Comparison of ENCODE assay signal across 8 cellular contexts in the genomic region with DNA sequence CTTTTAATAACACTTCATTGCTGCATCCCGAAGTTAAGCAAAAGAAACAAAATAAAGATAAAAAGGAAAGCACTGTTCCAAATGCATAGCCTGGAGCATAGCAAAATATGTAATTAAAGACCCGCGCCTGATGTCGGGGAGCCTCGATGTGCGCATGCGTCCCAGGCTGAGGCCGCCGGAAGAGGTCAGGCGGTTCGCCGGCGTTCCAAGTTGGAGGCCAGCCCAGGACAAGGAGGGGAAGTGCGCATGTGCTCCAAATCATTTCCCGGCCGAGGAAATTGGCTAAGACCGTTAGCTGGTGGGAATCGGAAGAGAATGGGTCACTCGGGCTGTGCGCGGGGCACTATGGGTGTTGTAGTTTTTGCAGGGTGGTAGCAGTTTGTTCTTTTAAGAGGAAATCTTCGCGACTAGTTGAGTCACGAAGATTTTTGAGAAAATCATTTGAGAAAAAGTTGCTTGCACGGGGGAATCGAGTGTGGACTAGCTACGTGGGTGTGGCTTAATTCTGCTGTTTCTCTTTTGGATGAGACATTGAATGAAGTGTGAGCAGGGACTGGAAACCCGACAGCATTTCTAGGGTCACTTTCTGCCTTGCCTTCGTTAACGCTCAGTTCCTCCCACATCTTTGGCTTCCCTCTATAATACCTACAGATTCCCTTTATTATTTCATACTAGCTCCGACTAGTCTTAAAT. TPM values are rescaled to one million over a fixed set of nuclear protein-coding genes. Genes with fewer than 3 reads are reported as not detected.
DNase-seq lines count a peak whose midpoint lies in the region; ATAC-seq and TF ChIP-seq lines count a peak whose summit lies in the region.

No MANE protein-coding gene starts in this region.

- peak overlapping the region; percentile 31 for H3K4me3 ChIP-seq in colonic mucosa

- peaks cover 16% of the 10 kb centered on the region for H3K4me1 Mint-ChIP-seq in activated CD4-positive, alpha-beta T cell treated with anti-CD3 and anti-CD28 coated beads, Interleukin-2, amount 10 ng/mL, durations not matched to agents 7 days and 5 days

- CTCF ChIA-PET in activated CD4-positive, alpha-beta T cell treated with anti-CD3 and anti-CD28 coated beads, Interleukin-2, amount 10 ng/mL, durations not matched to agents 7 days and 5 days (lab: Charles Lee): interaction anchor here (1.2 kb wide), 1 partner anchor 55 kb away, joined by 3 read pairs; no protein-coding TSS in a partner anchor

- H3K36me3 Mint-ChIP-seq in activated CD4-positive, alpha-beta T cell treated with anti-CD3 and anti-CD28 coated beads, Interleukin-2, amount 10 ng/mL, durations not matched to agents 7 days and 5 days (ENCODE audit: low read depth): no peaks in the 10 kb centered on the region

- TF ChIP-seq CTCF in colonic mucosa (IDR thresholded peaks at IDR 0.05): no peak

- ATAC-seq in HG02678 (IDR thresholded peaks at IDR 0.05; ENCODE audit: unreplicated experiment) (peak; percentile 84), GM21825 (IDR thresholded peaks at IDR 0.05; ENCODE audit: unreplicated experiment) (no peak)

- peaks cover 6% of the 10 kb centered on the region for H3K27me3 Mint-ChIP-seq in activated CD4-positive, alpha-beta T cell treated with anti-CD3 and anti-CD28 coated beads, Interleukin-2, amount 10 ng/mL, durations not matched to agents 7 days and 5 days

- H3K27me3 ChIP-seq in colonic mucosa: no peaks in the 10 kb centered on the region

- intact Hi-C loops in colonic mucosa (cut with DNase I): no loop called here

- DNase-seq in DMS 273 treated with DMSO at 0.1 percent for 48 hours (lab: John Stamatoyannopoulos, UW): peak; percentile 93
- DNase-seq in NCI-H524 (lab: John Stamatoyannopoulos, UW): peak; percentile 58 to 72
- DNase-seq in activated CD4-positive, alpha-beta T cell treated with anti-CD3 and anti-CD28 coated beads, Interleukin-2, amount 10 ng/mL, durations not matched to agents 7 days and 5 days: peak; percentile 62
- peak; percentile 91 for DNase-seq in colonic mucosa
- DNase-seq in kidney glomerular epithelial cell (lab: John Stamatoyannopoulos, UW): peak; percentile 92
- peak; percentile 87 for DNase-seq in stimulated activated CD4-positive, alpha-beta T cell treated with anti-CD3 and anti-CD28 coated beads, Interleukin-15, amount 100 ng/mL, for 24 hours

- POLR2A ChIA-PET in activated CD4-positive, alpha-beta T cell treated with anti-CD3 and anti-CD28 coated beads, Interleukin-2, amount 10 ng/mL, durations not matched to agents 7 days and 5 days (lab: Charles Lee): no interaction called here

- H3K4me1 ChIP-seq in colonic mucosa: peaks cover 7% of the 10 kb centered on the region

- no peaks in the 10 kb centered on the region for H3K9me3 ChIP-seq in colonic mucosa

- H3K36me3 ChIP-seq in colonic mucosa: no peaks in the 10 kb centered on the region

- peak overlapping the region in 1 of 2 donors; percentile 16 for H3K9ac ChIP-seq in colonic mucosa (ENCODE audit: low read depth in 2 of 2, low read length in 2 of 2)

- H3K27ac ChIP-seq in colonic mucosa: peak overlapping the region; percentile 24

- peak overlapping the region; percentile 82 for H3K27ac Mint-ChIP-seq in activated CD4-positive, alpha-beta T cell treated with anti-CD3 and anti-CD28 coated beads, Interleukin-2, amount 10 ng/mL, durations not matched to agents 7 days and 5 days

- H3K4me3 Mint-ChIP-seq in activated CD4-positive, alpha-beta T cell treated with anti-CD3 and anti-CD28 coated beads, Interleukin-2, amount 10 ng/mL, durations not matched to agents 7 days and 5 days: peak overlapping the region; percentile 84

- no peaks in the 10 kb centered on the region for H3K9me3 Mint-ChIP-seq in activated CD4-positive, alpha-beta T cell treated with anti-CD3 and anti-CD28 coated beads, Interleukin-2, amount 10 ng/mL, durations not matched to agents 7 days and 5 days

RNA-seq across cellular contexts. Expression of a gene that starts 31.0 kb away (rescaled TPM):
- total RNA-seq in activated CD4-positive, alpha-beta T cell treated with anti-CD3 and anti-CD28 coated beads, Interleukin-2, amount 10 ng/mL, durations not matched to agents 7 days and 5 days: not detected
- total RNA-seq in colonic mucosa: 1 to 10 TPM; 4.6 to 7.9 TPM

Comparison
In these comparisons a context has a peak if more than half of its experiments do, and no peak if none do; other contexts are left out.
1. RNA of a gene that starts 31.0 kb away (total RNA-seq): 4.6 to 7.9 TPM in colonic mucosa; not detected in activated CD4-positive, alpha-beta T cell treated with anti-CD3 and anti-CD28 coated beads, Interleukin-2, amount 10 ng/mL, durations not matched to agents 7 days and 5 days; every median in the first group is over 4 times any median in the second.
2. Peak in every context shown above with its lines, with median percentiles within 50 percentile points of each other: DNase-seq.